24 cellular contexts compared by ENCODE assay signal in genomic region chr14:76682367-76682766, GRCh38.
"Had no signal": no experiment of that assay in that cellular context is flagged by ENCODE, and none has a peak within 500 bp of the region (broad histone marks: within the 10 kb centered on the region; RNA-seq: fewer than 3 reads in every experiment).

No MANE protein-coding gene starts in this region.

- H2AFZ ChIP-seq: hepatocyte had no signal

- DNase-seq: dermis blood vessel endothelial cell; effector CD8-positive, alpha-beta T cell; effector memory CD8-positive, alpha-beta T cell; esophagus squamous epithelium; foreskin fibroblast; foreskin melanocyte; heart left ventricle; hypothalamus; left cardiac atrium; left lung; left ventricle myocardium superior; lower lobe of right lung; mesenchymal stem cell; mucosa of descending colon; naive B cell; naive thymus-derived CD8-positive, alpha-beta T cell had no signal

- ATAC-seq: effector memory CD8-positive, alpha-beta T cell; gastroesophageal sphincter; heart left ventricle; left cardiac atrium; left lung; left ventricle myocardium superior; lower lobe of right lung; mucosa of descending colon; naive thymus-derived CD8-positive, alpha-beta T cell had no signal

- H3K4me3 Mint-ChIP-seq: effector memory CD8-positive, alpha-beta T cell; mesothelial cell of epicardium; naive B cell; naive thymus-derived CD8-positive, alpha-beta T cell had no signal

- H3K27ac ChIP-seq: coronary artery, esophagus squamous epithelium, gastroesophageal sphincter, heart left ventricle, hepatocyte, left lung, lower lobe of right lung had no signal

- H3K4me1 Mint-ChIP-seq: mesothelial cell of epicardium; naive B cell; naive thymus-derived CD8-positive, alpha-beta T cell had no signal

- H3K4me1 ChIP-seq: esophagus squamous epithelium, gastroesophageal sphincter, heart left ventricle, left lung, lower lobe of right lung had no signal

- H3K36me3 Mint-ChIP-seq: mesothelial cell of epicardium had no signal

- FAIRE-seq: colon, endothelial cell of umbilical vein, islet of Langerhans, keratinocyte had no signal

- H3K4me3 ChIP-seq: coronary artery, esophagus squamous epithelium, gastroesophageal sphincter, heart left ventricle, hepatocyte, left lung, lower lobe of right lung, mucosa of descending colon had no signal

- H3K36me3 ChIP-seq: esophagus squamous epithelium, gastroesophageal sphincter, heart left ventricle, left lung, lower lobe of right lung had no signal

- H3K79me2 ChIP-seq: hepatocyte had no signal

- H3K27me3 ChIP-seq: esophagus squamous epithelium, gastroesophageal sphincter, heart left ventricle, hepatocyte, left lung had no signal

- H3K4me2 ChIP-seq: hepatocyte had no signal

- H3K27ac Mint-ChIP-seq: effector memory CD8-positive, alpha-beta T cell; mesothelial cell of epicardium; naive B cell; naive thymus-derived CD8-positive, alpha-beta T cell had no signal
